13 cellular contexts compared by ENCODE assay signal in the genomic region with DNA sequence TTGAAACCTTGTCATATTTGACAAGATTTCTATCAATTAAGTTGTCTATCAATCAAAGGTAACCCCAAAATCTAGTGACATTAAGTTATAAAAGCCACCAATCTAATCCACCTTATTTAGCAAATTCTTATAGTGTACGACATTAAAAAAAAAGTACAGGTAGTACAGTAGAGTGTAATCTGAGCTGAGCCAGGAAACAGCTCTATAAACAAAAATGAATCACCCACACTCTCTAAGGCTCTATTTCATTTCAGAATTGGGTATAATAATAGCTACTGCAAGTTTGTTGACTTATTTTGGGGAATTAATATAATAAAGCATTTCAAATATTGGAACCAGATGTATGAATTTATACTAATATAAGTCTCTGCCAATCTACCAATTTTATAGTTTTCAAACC.
"Had no signal": no experiment of that assay in that cellular context is flagged by ENCODE, and none has a peak within 500 bp of the region (broad histone marks: within the 10 kb centered on the region; RNA-seq: fewer than 3 reads in every experiment).

No MANE protein-coding gene starts in this region.

- DNase-seq: activated CD4-positive, alpha-beta T cell treated with anti-CD3 and anti-CD28 coated beads, Interleukin-2, amount 10 ng/mL, durations not matched to agents 7 days and 5 days; activated naive CD4-positive, alpha-beta T cell; anterior cingulate cortex; brain microvascular endothelial cell; cerebellar nuclear complex; endodermal cell; hippocampal formation; nephron progenitor cell; stimulated activated CD4-positive, alpha-beta T cell treated with anti-CD3 and anti-CD28 coated beads, Interleukin-2, amount 100 ng/mL, for 48 hours; stimulated activated naive B cell treated with anti-CD40 and anti-IgM and Interleukin-4, amounts not matched to agents 10 μg/mL and 1 μg/mL and 100 μg/mL, for 72 hours; T-helper 9 cell; thyroid gland had no signal

- ATAC-seq: stimulated activated naive B cell treated with anti-CD40 and anti-IgM and Interleukin-4, amounts not matched to agents 10 μg/mL and 1 μg/mL and 100 μg/mL, for 72 hours had no signal

- H3K27me3 ChIP-seq: brain microvascular endothelial cell, right atrium auricular region, thyroid gland had no signal

- H3K36me3 ChIP-seq: brain microvascular endothelial cell, right atrium auricular region, thyroid gland had no signal

- H3K4me3 ChIP-seq: right atrium auricular region, thyroid gland had no signal

- H3K4me1 ChIP-seq: right atrium auricular region had no signal

- H3K9me3 ChIP-seq: right atrium auricular region, thyroid gland had no signal

- H3K27ac ChIP-seq: brain microvascular endothelial cell, right atrium auricular region, thyroid gland had no signal
